15 cellular contexts compared by ENCODE assay signal in genomic region chr1:46556822-46557221, GRCh38. TPM values are rescaled to one million over a fixed set of nuclear protein-coding genes. Genes with fewer than 3 reads are reported as not detected.
DNase-seq lines count a peak whose midpoint lies in the region; ATAC-seq lines count a peak whose summit lies in the region.
"Had no signal": no experiment of that assay in that cellular context is flagged by ENCODE, and none has a peak within 500 bp of the region (broad histone marks: within the 10 kb centered on the region; RNA-seq: fewer than 3 reads in every experiment).

No MANE protein-coding gene starts in this region.

- no peak for ATAC-seq in GM21737 (IDR thresholded peaks at IDR 0.05; ENCODE audit: unreplicated experiment)
- ATAC-seq in GM18873 (IDR thresholded peaks at IDR 0.05; ENCODE audit: low FRiP score, unreplicated experiment), result no peak

- peak; percentile 35 for DNase-seq in COLO829 (ENCODE audit: low spot score)
- peak; percentile 39 for DNase-seq in HT-29 (ENCODE audit: low spot score)
- DNase-seq in amniotic epithelial cell (ENCODE audit: low read depth), result peak; percentile 80
- DNase-seq in kidney tubule cell (ENCODE audit: low spot score), result peak; percentile 88
- DNase-seq in activated effector memory CD4-positive, alpha-beta T cell treated with Interleukin-2 at 50 U/mL for 16 hours, result no peak
- no peak for DNase-seq in NCI-H446 (lab: John Stamatoyannopoulos, UW)
- DNase-seq: activated B cell treated with CpG ODN at 0.5 μM for 24 hours; activated naive CD4-positive, alpha-beta T cell treated with anti-CD3 and anti-CD28 coated beads, Interleukin-2, amount 50 U/mL, for 16 hours; DMS79; H7; NCI-H1092 treated with DMSO at 0.1 percent for 48 hours; upper lobe of left lung had no signal

RNA-seq across cellular contexts. Expression of gene KNCN, which starts 5.4 kb away (rescaled TPM):
- total RNA-seq in HT-29 (2014; rRNA removed; shearing (Covaris generic)), result not detected in 2 replicates
- total RNA-seq: activated B cell treated with CpG ODN at 0.5 μM for 24 hours, H7, osteocyte, upper lobe of left lung had no signal

RNA-seq across cellular contexts. Expression of gene MKNK1, which starts 47.2 kb away (rescaled TPM):
- total RNA-seq in HT-29 (2014; rRNA removed; shearing (Covaris generic)), result 13.5 and 16.1 TPM in 2 replicates

RNA-seq across cellular contexts. Expression of gene MOB3C, which starts 59.8 kb away (rescaled TPM):
- total RNA-seq in HT-29 (2014; rRNA removed; shearing (Covaris generic)), result 10.3 and 12.3 TPM in 2 replicates

Comparison
In these comparisons a context has a peak if more than half of its experiments do, and no peak if none do; other contexts are left out.
1. DNase-seq: peak in COLO829 (single experiment), HT-29 (single experiment), amniotic epithelial cell (single experiment) and kidney tubule cell (single experiment); none in activated effector memory CD4-positive, alpha-beta T cell treated with Interleukin-2 at 50 U/mL for 16 hours (single experiment) and NCI-H446 (0 of 2).